In genomic region chr11:129215506-129216245, GRCh38 we compare ENCODE assay signal across 38 cellular contexts. TPM values are rescaled to one million over a fixed set of nuclear protein-coding genes. Genes with fewer than 3 reads are reported as not detected.
DNase-seq lines count a peak whose midpoint lies in the region; ATAC-seq, FAIRE-seq and TF ChIP-seq lines count a peak whose summit lies in the region.
"Had no signal": no experiment of that assay in that cellular context is flagged by ENCODE, and none has a peak within 500 bp of the region (broad histone marks: within the 10 kb centered on the region; RNA-seq: fewer than 3 reads in every experiment).

No MANE protein-coding gene starts in this region.

- H3K18ac ChIP-seq in trophoblast cell (ENCODE audit: low read length) = no peak overlapping the region

- H3K9me3 ChIP-seq in HUES48 (ENCODE audit: control insufficient read depth, insufficient read depth, low read length) (no peaks in the 10 kb centered on the region), mammary epithelial cell (replicated peaks; ENCODE audit: insufficient read depth, low read length) (no peaks in the 10 kb centered on the region), iPS DF 6.9 (ENCODE audit: control insufficient read depth, insufficient read depth, low read length) (no peaks in the 10 kb centered on the region), trophoblast cell (ENCODE audit: insufficient read depth, low read depth, low read length) (no peaks in the 10 kb centered on the region), mucosa of descending colon (no peaks in the 10 kb centered on the region)
- H3K9me3 ChIP-seq: BE2C, esophagus squamous epithelium, heart left ventricle, SJCRH30, upper lobe of right lung had no signal

- peak overlapping the region; percentile 75 for H3K14ac ChIP-seq in trophoblast cell (ENCODE audit: low read length)

- no peak overlapping the region; the same call in 1 of the 2 replicates for H3K4me3 ChIP-seq in HUES48 (ENCODE audit: low read depth, low read length)
- H3K4me3 ChIP-seq in mammary epithelial cell (replicated peaks in 1 of 3; ENCODE audit: insufficient read depth in 1 of 3, low read depth in 2 of 3, low read length in 3 of 3) = no peak overlapping the region
- no peak overlapping the region for H3K4me3 ChIP-seq in iPS DF 6.9 (ENCODE audit: low read length)
- no peak overlapping the region for H3K4me3 ChIP-seq in trophoblast cell (ENCODE audit: low read depth, low read length)
- no peak overlapping the region for H3K4me3 ChIP-seq in mucosa of descending colon
- H3K4me3 ChIP-seq: esophagus squamous epithelium, heart left ventricle, SJCRH30, upper lobe of right lung had no signal

- H3K9ac ChIP-seq in HUES48 (ENCODE audit: low read depth, low read length) = no peak overlapping the region
- no peak overlapping the region for H3K9ac ChIP-seq in mammary epithelial cell (ENCODE audit: insufficient read depth, low read length)
- H3K9ac ChIP-seq in trophoblast cell (ENCODE audit: low read length) = no peak overlapping the region

- no peak overlapping the region for H4K8ac ChIP-seq in trophoblast cell (ENCODE audit: low read depth, low read length)

- no peak overlapping the region for H2AK5ac ChIP-seq in trophoblast cell (ENCODE audit: low read length)

- 73% methylated on average over 7 of the region's 8 CpGs for WGBS in mammary epithelial cell (ENCODE audit: low coverage, missing lambda C conversion rate)
- WGBS in iPS DF 6.9 (ENCODE audit: insufficient coverage, insufficient read length) = no CpG with 5 or more reads among the region's 8 CpGs
- no CpG with 5 or more reads among the region's 8 CpGs for WGBS in trophoblast cell (ENCODE audit: extremely low coverage, insufficient coverage, insufficient read length)

- peaks cover 16% of the 10 kb centered on the region for H3K79me1 ChIP-seq in trophoblast cell (ENCODE audit: low read length)

- no peak overlapping the region for H4K91ac ChIP-seq in trophoblast cell (ENCODE audit: low read depth, low read length)

- H3K4me1 ChIP-seq in HUES48 (ENCODE audit: control insufficient read depth, insufficient read depth, low read length) = peaks cover 90% of the 10 kb centered on the region
- peaks cover 23% of the 10 kb centered on the region for H3K4me1 ChIP-seq in mammary epithelial cell (ENCODE audit: insufficient read depth, low read length)
- H3K4me1 ChIP-seq in iPS DF 6.9 (ENCODE audit: control insufficient read depth, insufficient read depth, low read length) = peaks cover 5% of the 10 kb centered on the region; the same call in 1 of the 2 replicates
- peaks cover 12 to 13% of the 10 kb centered on the region in 2 experiments for H3K4me1 ChIP-seq in trophoblast cell (ENCODE audit: control insufficient read depth in 1 of 2, insufficient read depth in 2 of 2, low read length in 2 of 2)
- no peaks in the 10 kb centered on the region for H3K4me1 ChIP-seq in mucosa of descending colon (ENCODE audit: low read depth)
- H3K4me1 ChIP-seq: BE2C, SJCRH30, upper lobe of right lung had no signal

- H3K4me2 ChIP-seq in mammary epithelial cell (ENCODE audit: insufficient read depth, low read depth, low read length) = peak overlapping the region; percentile 18
- peak overlapping the region; percentile 50 for H3K4me2 ChIP-seq in trophoblast cell (ENCODE audit: low read length)

- DNase-seq in mammary epithelial cell = peak; percentile 51
- DNase-seq in iPS DF 6.9 (ENCODE audit: low read depth, low spot score) = peak; percentile 39
- DNase-seq in trophoblast cell = peak; percentile 35 to 61
- no peak for DNase-seq in mucosa of descending colon
- no peak for DNase-seq in occipital lobe (lab: John Stamatoyannopoulos, UW)
- no peak for DNase-seq in H54 (ENCODE audit: insufficient read length, low spot score)
- DNase-seq in LoVo (ENCODE audit: low spot score) = no peak
- DNase-seq: activated CD4-positive, alpha-beta T cell treated with anti-CD3 and anti-CD28 coated beads, Interleukin-2, amount 10 ng/mL, durations not matched to agents 7 days and 5 days; activated gamma-delta T cell treated with Interleukin-2 at 50 U/mL for 16 hours; activated naive CD8-positive, alpha-beta T cell treated with anti-CD3 and anti-CD28 coated beads, Interleukin-2, amount 10 ng/mL, durations not matched to agents 7 days and 5 days; activated T-cell treated with anti-CD3 and anti-CD28 coated beads, Interleukin-2, amount 50 U/mL, for 4 hours; aorta; BE2C; CD8-positive, alpha-beta T cell; central memory CD4-positive, alpha-beta T cell; DMS153; esophagus squamous epithelium; foreskin melanocyte; heart left ventricle; HFFc6; left ventricle myocardium superior; naive thymus-derived CD8-positive, alpha-beta T cell; NCI-H1092; NCI-H1694; NCI-H446; NCI-H774; RPMI8226; SJCRH30; substantia nigra; SW 1271; T-helper 9 cell; upper lobe of right lung had no signal

- peaks cover 49% of the 10 kb centered on the region for H3K79me2 ChIP-seq in mammary epithelial cell (ENCODE audit: insufficient read depth, low read length)
- peaks cover 5% of the 10 kb centered on the region for H3K79me2 ChIP-seq in trophoblast cell (ENCODE audit: control insufficient read depth, insufficient read depth, low read length, poor library complexity)

- intact Hi-C loops in mammary epithelial cell (cut with micrococcal nuclease) = no loop called here
- intact Hi-C loops in mucosa of descending colon (cut with DNase I, micrococcal nuclease) = no loop called here

- H3K27me3 ChIP-seq in HUES48 (ENCODE audit: control insufficient read depth, insufficient read depth, low read length) = no peaks in the 10 kb centered on the region
- H3K27me3 ChIP-seq in mammary epithelial cell (ENCODE audit: insufficient read depth, low read length) = no peaks in the 10 kb centered on the region
- no peaks in the 10 kb centered on the region for H3K27me3 ChIP-seq in iPS DF 6.9 (ENCODE audit: control insufficient read depth, insufficient read depth, low read length)
- H3K27me3 ChIP-seq in trophoblast cell (ENCODE audit: insufficient read depth, low read length) = no peaks in the 10 kb centered on the region
- H3K27me3 ChIP-seq: BE2C, esophagus squamous epithelium, heart left ventricle, SJCRH30, upper lobe of right lung had no signal

- no peaks in the 10 kb centered on the region for H3K36me3 ChIP-seq in HUES48 (ENCODE audit: control insufficient read depth, insufficient read depth, low read length)
- no peaks in the 10 kb centered on the region for H3K36me3 ChIP-seq in mammary epithelial cell (ENCODE audit: insufficient read depth, low read length)
- H3K36me3 ChIP-seq in iPS DF 6.9 (ENCODE audit: control insufficient read depth, insufficient read depth, low read length) = no peaks in the 10 kb centered on the region
- no peaks in the 10 kb centered on the region for H3K36me3 ChIP-seq in trophoblast cell (ENCODE audit: control insufficient read depth in 1 of 2, insufficient read depth in 2 of 2, low read length in 2 of 2)
- no peaks in the 10 kb centered on the region for H3K36me3 ChIP-seq in mucosa of descending colon (ENCODE audit: low read depth)
- H3K36me3 ChIP-seq: BE2C, esophagus squamous epithelium, heart left ventricle, SJCRH30, upper lobe of right lung had no signal

- FAIRE-seq in H54 (lab: Jason Lieb, UNC) = no peak
- FAIRE-seq: GM12892, islet of Langerhans had no signal

- dilution Hi-C loops in mammary epithelial cell (cut with HindIII; ENCODE audit: low sequenced_read_pairs) = no loop called here

- CTCF ChIA-PET in mammary epithelial cell (lab: Charles Lee; ENCODE audit: low non-redundant PET) = no interaction called here

- H2AFZ ChIP-seq in mammary epithelial cell (ENCODE audit: low read depth, low read length) = peak overlapping the region; percentile 27
- H2AFZ ChIP-seq in trophoblast cell (ENCODE audit: insufficient read depth, low read length, poor library complexity) = no peak overlapping the region

- no peak overlapping the region for H4K12ac ChIP-seq in trophoblast cell (ENCODE audit: low read depth, low read length)

- H2BK12ac ChIP-seq in trophoblast cell (ENCODE audit: low read length) = no peak overlapping the region

- peak overlapping the region; percentile 63 for H2BK120ac ChIP-seq in trophoblast cell (ENCODE audit: insufficient read depth, low read length, poor library complexity)

- no peak overlapping the region for H3K23ac ChIP-seq in trophoblast cell (ENCODE audit: low read length)

- peak overlapping the region; percentile 91 for H3K27ac ChIP-seq in HUES48 (ENCODE audit: low read depth, low read length)
- no peak overlapping the region for H3K27ac ChIP-seq in mammary epithelial cell (ENCODE audit: insufficient read depth, low read depth, low read length)
- no peak overlapping the region for H3K27ac ChIP-seq in iPS DF 6.9 (ENCODE audit: low read length)
- peak overlapping the region; percentile 94 for H3K27ac ChIP-seq in trophoblast cell (ENCODE audit: low read depth, low read length)
- H3K27ac ChIP-seq: heart left ventricle, SJCRH30, upper lobe of right lung had no signal

- H4K20me1 ChIP-seq in mammary epithelial cell (ENCODE audit: insufficient read depth, low read length) = no peaks in the 10 kb centered on the region

- in situ Hi-C loops in mammary epithelial cell (cut with MboI; ENCODE audit: low sequenced_read_pairs in 2 of 2) = no loop called here

- TF ChIP-seq CTCF in mammary epithelial cell (conservative IDR thresholded peaks at IDR 0.05 in 1 of 2, IDR thresholded peaks at IDR 0.05 in 1 of 2; ENCODE audit: extremely low read depth in 1 of 2, insufficient read depth in 1 of 2, low read depth in 1 of 2, low read length in 2 of 2) = no peak
- TF ChIP-seq CTCF in mucosa of descending colon (IDR thresholded peaks at IDR 0.05) = no peak

- no peak overlapping the region for H3K4ac ChIP-seq in trophoblast cell (ENCODE audit: low read depth, low read length)

- H2BK5ac ChIP-seq in trophoblast cell (ENCODE audit: low read depth, low read length, poor library complexity) = peak overlapping the region; percentile 61

- ATAC-seq in mucosa of descending colon = no peak
- ATAC-seq: activated T-cell treated with anti-CD3 and anti-CD28 coated beads, Interleukin-2, amount 50 U/mL, for 4 hours; CD8-positive, alpha-beta T cell; heart left ventricle; left ventricle myocardium superior; naive thymus-derived CD8-positive, alpha-beta T cell; stimulated activated memory B cell treated with anti-CD40 and anti-IgM and Interleukin-4, amounts not matched to agents 10 μg/mL and 1 μg/mL and 100 μg/mL, for 72 hours; upper lobe of right lung had no signal

- no peak for TF ChIP-seq POLR2A in H54 (IDR thresholded peaks at IDR 0.05; ENCODE audit: low read depth, low read length)

- BruUV-seq in mammary epithelial cell (replicated peaks; lab: Mats Ljungman, UMichigan) = no TSS peak

RNA-seq across cellular contexts. Expression of gene ARHGAP32, which starts 23.6 kb away (rescaled TPM):
- total RNA-seq in mammary epithelial cell (10 to 100 TPM; 22.4 to 29.5 TPM), mucosa of descending colon (10 to 100 TPM; 44.2 to 95.5 (median 62.0) TPM), occipital lobe (134 TPM)
- polyA plus RNA-seq in mammary epithelial cell = 10.8 TPM
- 53.6 TPM for polyA minus RNA-seq in mammary epithelial cell
- polyA plus RNA-seq in trophoblast cell (2013) = 18.5 TPM in 2 replicates
- total RNA-seq: G401, OCI-LY7 had no signal

Comparison
In these comparisons a context has a peak if more than half of its experiments do, and no peak if none do; other contexts are left out.
1. H3K27ac ChIP-seq: peak in HUES48 (single experiment) and trophoblast cell (single experiment); none in mammary epithelial cell (single experiment) and iPS DF 6.9 (single experiment).
2. DNase-seq: peak in mammary epithelial cell (single experiment), iPS DF 6.9 (single experiment) and trophoblast cell (2 of 2); none in mucosa of descending colon (0 of 3), occipital lobe (single experiment), H54 (single experiment) and LoVo (single experiment).